12 cellular contexts compared by ENCODE assay signal in the genomic region with DNA sequence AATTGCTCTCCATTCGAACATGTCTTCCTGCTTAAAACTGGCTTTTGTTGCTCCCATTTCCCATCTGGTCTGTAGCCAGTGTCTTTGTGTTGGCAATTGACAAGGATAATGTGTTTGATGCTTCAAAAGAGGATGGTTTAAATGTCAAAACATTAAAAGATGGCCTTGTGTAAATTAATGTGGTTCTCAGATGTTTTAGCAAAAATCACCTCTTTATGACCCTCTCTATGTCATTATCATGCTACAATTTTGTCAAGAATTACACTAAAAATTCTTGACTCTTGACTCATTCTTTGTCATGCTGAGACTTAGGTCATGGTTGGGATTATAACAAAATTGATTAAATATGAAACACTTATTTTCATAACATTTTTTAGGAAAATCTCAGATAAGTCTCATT. TPM values are rescaled to one million over a fixed set of nuclear protein-coding genes. Genes with fewer than 3 reads are reported as not detected.
DNase-seq lines count a peak whose midpoint lies in the region; ATAC-seq, FAIRE-seq and TF ChIP-seq lines count a peak whose summit lies in the region.
"Had no signal": no experiment of that assay in that cellular context is flagged by ENCODE, and none has a peak within 500 bp of the region (broad histone marks: within the 10 kb centered on the region; RNA-seq: fewer than 3 reads in every experiment).

No MANE protein-coding gene starts in this region.

- H3K27ac ChIP-seq in BLaER1 = 0 out of 2 replicates have a peak overlapping the region, but pooled peaks have one; percentile 18
- no peak overlapping the region for H3K27ac ChIP-seq in naive thymus-derived CD4-positive, alpha-beta T cell (ENCODE audit: low read depth, low read length)
- H3K27ac ChIP-seq: thyroid gland, VCaP had no signal

- peaks cover 100% of the 10 kb centered on the region for H4K20me1 ChIP-seq in BLaER1

- DNase-seq in HT1080 (ENCODE audit: low read depth) (peak; percentile 60), bronchial epithelial cell (ENCODE audit: low read depth) (peak; percentile 52), HuH-7 (ENCODE audit: low spot score) (no peak), progenitor cell of endocrine pancreas (ENCODE audit: low spot score, unreplicated experiment) (no peak), DMS114 treated with DMSO at 0.1 percent for 48 hours (lab: John Stamatoyannopoulos, UW; ENCODE audit: unreplicated experiment) (no peak)
- DNase-seq in naive thymus-derived CD4-positive, alpha-beta T cell = no peak
- DNase-seq: caudate nucleus, NCI-H82, thyroid gland had no signal

- H3K27ac Mint-ChIP-seq in naive thymus-derived CD4-positive, alpha-beta T cell = peak overlapping the region in 6 of 9 donors; percentile 55 to 91 (median 62)
- no peak overlapping the region for H3K27ac Mint-ChIP-seq in progenitor cell of endocrine pancreas

- no peaks in the 10 kb centered on the region for H3K27me3 ChIP-seq in BLaER1
- H3K27me3 ChIP-seq in bronchial epithelial cell (ENCODE audit: control insufficient read depth, insufficient read depth, low read length) = no peaks in the 10 kb centered on the region
- no peaks in the 10 kb centered on the region for H3K27me3 ChIP-seq in naive thymus-derived CD4-positive, alpha-beta T cell (ENCODE audit: control insufficient read depth in 2 of 2, insufficient read depth in 2 of 2, low read length in 2 of 2)
- H3K27me3 ChIP-seq: thyroid gland had no signal

- CTCF ChIA-PET in naive thymus-derived CD4-positive, alpha-beta T cell (lab: Charles Lee) = interaction anchor here (0.6 to 1.9 kb wide), 3 partner anchors 9 to 46 kb away, joined by 3 to 5 read pairs (median 3); no protein-coding TSS in a partner anchor

- H3K4me3 ChIP-seq in BLaER1 (no peak overlapping the region), bronchial epithelial cell (ENCODE audit: low read depth, low read length) (no peak overlapping the region)
- H3K4me3 ChIP-seq in naive thymus-derived CD4-positive, alpha-beta T cell (ENCODE audit: low read length) = no peak overlapping the region
- H3K4me3 ChIP-seq: thyroid gland had no signal

- ATAC-seq in naive thymus-derived CD4-positive, alpha-beta T cell = no peak
- no peak for ATAC-seq in HG03354 (IDR thresholded peaks at IDR 0.05; ENCODE audit: poor library complexity, severe bottlenecking, unreplicated experiment)

- no peaks in the 10 kb centered on the region for H3K27me3 Mint-ChIP-seq in naive thymus-derived CD4-positive, alpha-beta T cell
- no peaks in the 10 kb centered on the region for H3K27me3 Mint-ChIP-seq in progenitor cell of endocrine pancreas

- intact Hi-C loops in naive thymus-derived CD4-positive, alpha-beta T cell (cut with micrococcal nuclease) = no loop called here

- H3K4me1 ChIP-seq in BLaER1 = peaks cover 73% of the 10 kb centered on the region
- peaks cover 8 to 47% of the 10 kb centered on the region in 2 donors for H3K4me1 ChIP-seq in naive thymus-derived CD4-positive, alpha-beta T cell (ENCODE audit: control insufficient read depth in 2 of 2, insufficient read depth in 2 of 2, low read length in 2 of 2)
- H3K4me1 ChIP-seq: thyroid gland had no signal

- TF ChIP-seq CTCF in bronchial epithelial cell (IDR thresholded peaks at IDR 0.05; ENCODE audit: insufficient read depth, low read length, severe bottlenecking) (no peak), progenitor cell of endocrine pancreas (IDR thresholded peaks at IDR 0.05; ENCODE audit: unreplicated experiment) (no peak)

- POLR2A ChIA-PET in naive thymus-derived CD4-positive, alpha-beta T cell (lab: Charles Lee) = interaction anchor here (0.6 to 2.6 kb wide), 6 partner anchors 9 to 25 kb away, joined by 3 to 13 read pairs (median 4); no protein-coding TSS in a partner anchor

- H3K4me3 Mint-ChIP-seq in naive thymus-derived CD4-positive, alpha-beta T cell = peak overlapping the region in 6 of 10 donors; percentile 22 to 56 (median 54)
- H3K4me3 Mint-ChIP-seq in progenitor cell of endocrine pancreas (ENCODE audit: low read depth) = no peak overlapping the region

- peaks cover 0 to 4% (median 0%) of the 10 kb centered on the region in 11 donors for H3K9me3 Mint-ChIP-seq in naive thymus-derived CD4-positive, alpha-beta T cell
- H3K9me3 Mint-ChIP-seq in progenitor cell of endocrine pancreas (ENCODE audit: low read depth) = peaks cover 3% of the 10 kb centered on the region

- no peak for FAIRE-seq in bronchial epithelial cell (lab: Jason Lieb, UNC)

- H3K9me3 ChIP-seq in BLaER1 = no peaks in the 10 kb centered on the region
- H3K9me3 ChIP-seq in naive thymus-derived CD4-positive, alpha-beta T cell (ENCODE audit: control insufficient read depth in 2 of 3, low read length in 3 of 3) = no peaks in the 10 kb centered on the region
- H3K9me3 ChIP-seq: thyroid gland had no signal

- no peak overlapping the region for H3K9ac ChIP-seq in BLaER1

- H3K36me3 Mint-ChIP-seq in naive thymus-derived CD4-positive, alpha-beta T cell = peaks cover 0 to 51% (median 32%) of the 10 kb centered on the region in 5 donors
- peaks cover 3% of the 10 kb centered on the region for H3K36me3 Mint-ChIP-seq in progenitor cell of endocrine pancreas (ENCODE audit: insufficient read depth)

- peaks cover 43 to 92% (median 75%) of the 10 kb centered on the region in 7 donors for H3K4me1 Mint-ChIP-seq in naive thymus-derived CD4-positive, alpha-beta T cell
- peaks cover 37% of the 10 kb centered on the region for H3K4me1 Mint-ChIP-seq in progenitor cell of endocrine pancreas (ENCODE audit: low read depth)

- 0 out of 2 replicates have a peak overlapping the region, but pooled peaks have one; percentile 12 for H3K4me2 ChIP-seq in BLaER1

- H3K36me3 ChIP-seq in BLaER1 (peaks cover 89% of the 10 kb centered on the region), bronchial epithelial cell (ENCODE audit: control insufficient read depth, insufficient read depth, low read length) (peaks cover 1% of the 10 kb centered on the region)
- peaks cover 0 to 20% (median 5%) of the 10 kb centered on the region in 3 experiments for H3K36me3 ChIP-seq in naive thymus-derived CD4-positive, alpha-beta T cell (ENCODE audit: control insufficient read depth in 2 of 3, insufficient read depth in 3 of 3, low read length in 3 of 3)
- H3K36me3 ChIP-seq: thyroid gland had no signal

RNA-seq across cellular contexts. Expression of gene TMEM131L, which starts 47.4 kb away (rescaled TPM):
- total RNA-seq in HT1080 (2014; rRNA removed; shearing (Covaris generic)) = 9.9 and 10.0 TPM in 2 replicates
- 3.6 and 5.1 TPM in 2 replicates for polyA plus RNA-seq in HT1080 (2015; cell fraction: cytosol; rRNA removed)
- 18.0 and 19.0 TPM in 2 replicates for polyA plus RNA-seq in HT1080 (2015; cell fraction: nucleus; rRNA removed)
- total RNA-seq in bronchial epithelial cell (7.9 TPM in 2 replicates), progenitor cell of endocrine pancreas (18.1 and 18.9 TPM in 2 replicates)
- 100 to 1,000 TPM in 2 of 5 experiments, 10 to 100 TPM in 3; 45.8 to 111 (median 97.7) TPM for total RNA-seq in naive thymus-derived CD4-positive, alpha-beta T cell
- 10 to 100 TPM; 45.7 to 59.9 TPM for polyA plus RNA-seq in naive thymus-derived CD4-positive, alpha-beta T cell

Comparison
In these comparisons a context has a peak if more than half of its experiments do, and no peak if none do; other contexts are left out.
1. DNase-seq: peak in HT1080 (single experiment) and bronchial epithelial cell (single experiment); none in naive thymus-derived CD4-positive, alpha-beta T cell (0 of 9), HuH-7 (single experiment), progenitor cell of endocrine pancreas (single experiment) and DMS114 treated with DMSO at 0.1 percent for 48 hours (single experiment).